Comparison of ENCODE assay signal across 20 cellular contexts in genomic region chr21:42550817-42551216, GRCh38. TPM values are rescaled to one million over a fixed set of nuclear protein-coding genes. Genes with fewer than 3 reads are reported as not detected.
DNase-seq lines count a peak whose midpoint lies in the region; ATAC-seq and TF ChIP-seq lines count a peak whose summit lies in the region.
"Had no signal": no experiment of that assay in that cellular context is flagged by ENCODE, and none has a peak within 500 bp of the region (broad histone marks: within the 10 kb centered on the region; RNA-seq: fewer than 3 reads in every experiment).

No MANE protein-coding gene starts in this region.

- H3K4me1 ChIP-seq in breast epithelium (no peaks in the 10 kb centered on the region), mammary epithelial cell (ENCODE audit: insufficient read depth, low read length) (no peaks in the 10 kb centered on the region), BE2C (no peaks in the 10 kb centered on the region)
- H3K4me1 ChIP-seq: SJSA1 had no signal

- no peak overlapping the region for H2AFZ ChIP-seq in mammary epithelial cell (ENCODE audit: low read depth, low read length)

- intact Hi-C loops in breast epithelium (cut with DNase I; ENCODE audit: low total_unique reads) (no loop called here), mammary epithelial cell (cut with micrococcal nuclease) (no loop called here)

- H3K27ac Mint-ChIP-seq in type B pancreatic cell, result peak overlapping the region; percentile 87
- H3K27ac Mint-ChIP-seq: activated CD4-positive, alpha-beta T cell treated with anti-CD3 and anti-CD28 coated beads for 36 hours; T-helper 2 cell treated with Interferon-gamma antibody and Interleukin-4, amounts not matched to agents 5 μg/mL and 100 μg/mL, for 36 hours had no signal

- H3K36me3 Mint-ChIP-seq in type B pancreatic cell, result peaks cover 18% of the 10 kb centered on the region

- no peaks in the 10 kb centered on the region for H3K27me3 Mint-ChIP-seq in type B pancreatic cell
- H3K27me3 Mint-ChIP-seq: activated CD4-positive, alpha-beta T cell treated with anti-CD3 and anti-CD28 coated beads for 36 hours had no signal

- TF ChIP-seq CTCF in breast epithelium (IDR thresholded peaks at IDR 0.05) (no peak), mammary epithelial cell (conservative IDR thresholded peaks at IDR 0.05 in 1 of 2, IDR thresholded peaks at IDR 0.05 in 1 of 2; ENCODE audit: extremely low read depth in 1 of 2, insufficient read depth in 1 of 2, low read depth in 1 of 2, low read length in 2 of 2) (no peak), type B pancreatic cell (conservative IDR thresholded peaks at IDR 0.05) (no peak), BE2C (IDR thresholded peaks at IDR 0.05; ENCODE audit: low read depth, low read length) (no peak)

- H3K4me2 ChIP-seq in mammary epithelial cell (ENCODE audit: insufficient read depth, low read depth, low read length), result no peak overlapping the region

- no peaks in the 10 kb centered on the region for H4K20me1 ChIP-seq in mammary epithelial cell (ENCODE audit: insufficient read depth, low read length)

- no TSS peak for BruUV-seq in mammary epithelial cell (replicated peaks; lab: Mats Ljungman, UMichigan)

- H3K4me3 Mint-ChIP-seq in type B pancreatic cell, result peak overlapping the region; percentile 10
- H3K4me3 Mint-ChIP-seq: activated CD4-positive, alpha-beta T cell treated with anti-CD3 and anti-CD28 coated beads for 36 hours; T-helper 2 cell treated with Interferon-gamma antibody and Interleukin-4, amounts not matched to agents 5 μg/mL and 100 μg/mL, for 36 hours had no signal

- peak; percentile 71 for ATAC-seq in esophagus mucosa
- ATAC-seq in GM21529 (IDR thresholded peaks at IDR 0.05; ENCODE audit: unreplicated experiment), result no peak
- ATAC-seq: activated CD4-positive, alpha-beta T cell treated with anti-CD3 and anti-CD28 coated beads for 36 hours had no signal

- peak overlapping the region; percentile 26 to 29 for H3K27ac ChIP-seq in breast epithelium
- H3K27ac ChIP-seq in mammary epithelial cell (ENCODE audit: insufficient read depth, low read depth, low read length), result no peak overlapping the region
- H3K27ac ChIP-seq: C4-2B, SJSA1 had no signal

- H3K27me3 ChIP-seq in breast epithelium (no peaks in the 10 kb centered on the region), mammary epithelial cell (ENCODE audit: insufficient read depth, low read length) (no peaks in the 10 kb centered on the region), BE2C (no peaks in the 10 kb centered on the region)
- H3K27me3 ChIP-seq: SJSA1 had no signal

- 100% methylated on average over 3 of the region's 3 CpGs for WGBS in mammary epithelial cell (ENCODE audit: low coverage, missing lambda C conversion rate)

- CTCF ChIA-PET in mammary epithelial cell (lab: Charles Lee; ENCODE audit: low non-redundant PET), result no interaction called here

- H3K4me1 Mint-ChIP-seq in type B pancreatic cell (ENCODE audit: unreplicated experiment), result peaks cover 11% of the 10 kb centered on the region

- H3K9me3 ChIP-seq in breast epithelium (no peaks in the 10 kb centered on the region), mammary epithelial cell (replicated peaks; ENCODE audit: insufficient read depth, low read length) (no peaks in the 10 kb centered on the region), BE2C (no peaks in the 10 kb centered on the region)
- H3K9me3 ChIP-seq: SJSA1 had no signal

- in situ Hi-C loops in mammary epithelial cell (cut with MboI; ENCODE audit: low sequenced_read_pairs in 2 of 2), result no loop called here

- H3K36me3 ChIP-seq in breast epithelium, result no peaks in the 10 kb centered on the region
- H3K36me3 ChIP-seq in mammary epithelial cell (ENCODE audit: insufficient read depth, low read length), result no peaks in the 10 kb centered on the region
- H3K36me3 ChIP-seq in BE2C, result no peaks in the 10 kb centered on the region
- H3K36me3 ChIP-seq: SJSA1 had no signal

- dilution Hi-C loops in mammary epithelial cell (cut with HindIII; ENCODE audit: low sequenced_read_pairs), result no loop called here

- no peaks in the 10 kb centered on the region for H3K79me2 ChIP-seq in mammary epithelial cell (ENCODE audit: insufficient read depth, low read length)

- peaks cover 6% of the 10 kb centered on the region for H3K9me3 Mint-ChIP-seq in type B pancreatic cell
- H3K9me3 Mint-ChIP-seq: T-helper 2 cell treated with Interferon-gamma antibody and Interleukin-4, amounts not matched to agents 5 μg/mL and 100 μg/mL, for 36 hours had no signal

- DNase-seq in breast epithelium (ENCODE audit: low spot score in 2 of 2) (peak; percentile 20 to 33), mammary epithelial cell (no peak), NCI-H345 treated with DMSO at 0.1 percent for 48 hours (lab: John Stamatoyannopoulos, UW; ENCODE audit: unreplicated experiment) (peak; percentile 48), type B pancreatic cell (ENCODE audit: extremely low spot score, unreplicated experiment) (no peak), BE2C (no peak)
- DNase-seq in activated CD4-positive, alpha-beta T cell treated with anti-CD3 and anti-CD28 coated beads, Interleukin-2, amount 50 U/mL, for 1 hour, result no peak
- DNase-seq: activated CD4-positive, alpha-beta T cell treated with anti-CD3 and anti-CD28 coated beads for 36 hours; activated CD8-positive, alpha-beta memory T cell treated with anti-CD3 and anti-CD28 coated beads, Interleukin-2, amount 50 U/mL, for 48 hours; activated naive CD4-positive, alpha-beta T cell; anterior cingulate cortex; cerebellar nuclear complex; hypothalamus; NCI-H510A treated with DMSO at 0.1 percent for 48 hours; stimulated activated CD4-positive, alpha-beta T cell treated with anti-CD3 and anti-CD28 coated beads, Interleukin-2, amount 100 ng/mL, for 24 hours had no signal

- no peak overlapping the region for H3K9ac ChIP-seq in mammary epithelial cell (ENCODE audit: insufficient read depth, low read length)

- H3K4me3 ChIP-seq in breast epithelium, result no peak overlapping the region
- H3K4me3 ChIP-seq in mammary epithelial cell (replicated peaks in 1 of 3; ENCODE audit: insufficient read depth in 1 of 3, low read depth in 2 of 3, low read length in 3 of 3), result no peak overlapping the region
- no peak overlapping the region for H3K4me3 ChIP-seq in BE2C (ENCODE audit: low read depth, low read length)
- H3K4me3 ChIP-seq: SJSA1 had no signal

- no peak for TF ChIP-seq POLR2A in breast epithelium (IDR thresholded peaks at IDR 0.05)

RNA-seq across cellular contexts. Expression of gene SLC37A1, which starts 37.2 kb away (rescaled TPM):
- 10 to 100 TPM in 2 of 3 donors, 1 to 10 TPM in 1; 7.5 to 18.4 (median 18.4) TPM for total RNA-seq in breast epithelium
- 1 to 10 TPM; 7.7 to 8.7 TPM for total RNA-seq in mammary epithelial cell
- 3.9 TPM for polyA plus RNA-seq in mammary epithelial cell
- 5.0 TPM for polyA minus RNA-seq in mammary epithelial cell
- 13.9 TPM for total RNA-seq in esophagus mucosa
- 24.8 and 44.2 TPM in 2 replicates for total RNA-seq in type B pancreatic cell (ENCODE audit: low replicate concordance)
- polyA plus RNA-seq in BE2C (2012; ENCODE audit: insufficient read depth, insufficient read length, low read depth), result 3.9 TPM

RNA-seq across cellular contexts. Expression of gene RSPH1, which starts 54.8 kb away (rescaled TPM):
- 1 to 10 TPM in 1 of 3 donors, under 1 TPM in 2; 0.48 to 2.3 (median 0.88) TPM for total RNA-seq in breast epithelium
- under 1 TPM; 0.50 to 0.66 TPM for total RNA-seq in mammary epithelial cell
- polyA plus RNA-seq in mammary epithelial cell, result 0.35 TPM
- not detected for polyA minus RNA-seq in mammary epithelial cell
- 0.24 TPM for total RNA-seq in esophagus mucosa
- 2.1 and 5.2 TPM in 2 replicates for total RNA-seq in type B pancreatic cell (ENCODE audit: low replicate concordance)
- polyA plus RNA-seq in BE2C (2012; ENCODE audit: insufficient read depth, insufficient read length, low read depth), result not detected
- total RNA-seq: osteoblast, SJSA1 had no signal

Comparison
In these comparisons a context has a peak if more than half of its experiments do, and no peak if none do; other contexts are left out.
1. DNase-seq: peak in breast epithelium (2 of 2) and NCI-H345 treated with DMSO at 0.1 percent for 48 hours (single experiment); none in mammary epithelial cell (single experiment), type B pancreatic cell (single experiment), BE2C (single experiment) and activated CD4-positive, alpha-beta T cell treated with anti-CD3 and anti-CD28 coated beads, Interleukin-2, amount 50 U/mL, for 1 hour (single experiment).